ENCODE assay signal across 16 cellular contexts in the genomic region with DNA sequence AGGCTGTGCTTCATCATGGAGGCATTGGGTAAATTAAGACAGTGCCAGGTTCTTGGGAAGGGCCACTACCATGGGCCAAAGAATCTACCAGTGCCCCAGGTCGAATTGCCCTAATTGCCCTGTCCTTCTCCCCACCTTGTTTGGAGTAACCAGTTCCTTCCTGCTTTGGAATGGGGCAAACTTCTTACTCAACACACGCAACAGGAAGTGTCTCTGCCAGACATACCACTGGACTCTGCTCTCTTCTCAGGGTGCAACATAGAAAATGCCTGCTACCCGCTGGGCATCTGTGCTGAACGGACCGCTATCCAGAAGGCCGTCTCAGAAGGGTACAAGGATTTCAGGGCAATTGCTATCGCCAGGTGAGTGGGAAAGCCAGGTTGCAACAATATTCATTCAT. TPM values are rescaled to one million over a fixed set of nuclear protein-coding genes. Genes with fewer than 3 reads are reported as not detected.
DNase-seq lines count a peak whose midpoint lies in the region; ATAC-seq, FAIRE-seq and TF ChIP-seq lines count a peak whose summit lies in the region.
"Had no signal": no experiment of that assay in that cellular context is flagged by ENCODE, and none has a peak within 500 bp of the region (broad histone marks: within the 10 kb centered on the region; RNA-seq: fewer than 3 reads in every experiment).

No MANE protein-coding gene starts in this region.

- ATAC-seq in IMR-90 (ENCODE audit: low read depth): no peak
- no peak for ATAC-seq in HepG2
- ATAC-seq: psoas muscle, WTC11 had no signal

- H3K4me2 ChIP-seq in IMR-90 (ENCODE audit: low read depth, low read length) (no peak overlapping the region), HepG2 (ENCODE audit: low read depth, low read length) (no peak overlapping the region)

- peak overlapping the region; percentile 82 for H3K14ac ChIP-seq in IMR-90 (replicated peaks; ENCODE audit: low read depth, low read length)

- H4K20me1 ChIP-seq in IMR-90 (ENCODE audit: insufficient read depth, low read length) (no peaks in the 10 kb centered on the region), HepG2 (ENCODE audit: insufficient read depth, low read length) (no peaks in the 10 kb centered on the region)

- DNase-seq in IMR-90 (peak; percentile 10), SKM-1 (lab: John Stamatoyannopoulos, UW; ENCODE audit: unreplicated experiment) (peak; percentile 32), HepG2 (ENCODE audit: low spot score) (no peak), HUDEP-2 (lab: John Stamatoyannopoulos, UW; ENCODE audit: unreplicated experiment in 76 of 76) (no peak), NCI-H1092 (lab: John Stamatoyannopoulos, UW) (no peak), HK-2 (ENCODE audit: unreplicated experiment) (no peak), NCI-H1436 treated with DMSO at 0.1 percent for 48 hours (lab: John Stamatoyannopoulos, UW) (no peak)
- DNase-seq: dermis blood vessel endothelial cell, MM.1S, naive B cell, psoas muscle had no signal

- peak overlapping the region; percentile 95 for H4K91ac ChIP-seq in IMR-90 (ENCODE audit: insufficient read depth, low read depth, low read length)

- dilution Hi-C loops in IMR-90 (cut with HindIII; ENCODE audit: low sequenced_read_pairs, unreplicated experiment): no loop called here

- H3K79me2 ChIP-seq in ACC112 (ENCODE audit: control insufficient read depth, insufficient read depth, low read length, unreplicated experiment) (no peaks in the 10 kb centered on the region), HepG2 (ENCODE audit: insufficient read depth, low read length) (no peaks in the 10 kb centered on the region)

- H3K4me3 ChIP-seq in ACC112 (ENCODE audit: low read depth, low read length) (no peak overlapping the region), IMR-90 (ENCODE audit: insufficient read depth, low read depth, low read length) (no peak overlapping the region), HepG2 (replicated peaks in 1 of 3; ENCODE audit: insufficient read depth in 1 of 3, low read depth in 2 of 3, low read length in 3 of 3) (no peak overlapping the region)
- H3K4me3 ChIP-seq: ascending aorta, psoas muscle had no signal

- peak overlapping the region; percentile 76 to 80 for H4K8ac ChIP-seq in IMR-90 (ENCODE audit: low read depth in 2 of 2, low read length in 2 of 2)

- TF ChIP-seq POLR2A in IMR-90 (IDR thresholded peaks at IDR 0.05; ENCODE audit: low read depth, low read length): no peak
- no peak for TF ChIP-seq POLR2A in HepG2 (IDR thresholded peaks at IDR 0.05; ENCODE audit: insufficient read depth in 1 of 2, low read depth in 2 of 2, low read length in 2 of 2)

- H3K56ac ChIP-seq in IMR-90 (ENCODE audit: extremely low read depth, insufficient read depth, low read length): peak overlapping the region; percentile 57; the same call in 1 of the 2 replicates

- TF ChIP-seq RAD21 in IMR-90 (IDR thresholded peaks at IDR 0.05; ENCODE audit: low read length) (no peak), HepG2 (CRISPR knock-in tag; IDR thresholded peaks at IDR 0.05) (no peak)

- peak overlapping the region; percentile 98 for H2BK120ac ChIP-seq in IMR-90 (ENCODE audit: low read depth, low read length)

- H3K27me3 ChIP-seq in ACC112 (ENCODE audit: insufficient read depth, low read length): no peaks in the 10 kb centered on the region
- no peaks in the 10 kb centered on the region for H3K27me3 ChIP-seq in IMR-90 (ENCODE audit: control insufficient read depth, insufficient read depth, low read length)
- no peaks in the 10 kb centered on the region for H3K27me3 ChIP-seq in HepG2 (ENCODE audit: control insufficient read depth in 1 of 2, insufficient read depth in 2 of 2, low read length in 2 of 2)
- H3K27me3 ChIP-seq: ascending aorta had no signal

- peak overlapping the region; percentile 74; the same call in 1 of the 2 replicates for H3K23ac ChIP-seq in IMR-90 (ENCODE audit: low read depth, low read length)

- no peaks in the 10 kb centered on the region for H3K79me1 ChIP-seq in IMR-90 (ENCODE audit: low read depth in 1 of 2, low read length in 2 of 2)

- H3K9ac ChIP-seq in IMR-90 (ENCODE audit: low read depth, low read length) (no peak overlapping the region), HepG2 (ENCODE audit: insufficient read depth, low read depth, low read length) (no peak overlapping the region)

- H4K5ac ChIP-seq in IMR-90 (ENCODE audit: low read depth, low read length): peak overlapping the region; percentile 70; the same call in 1 of the 2 replicates

- peak overlapping the region; percentile 65 for H3K18ac ChIP-seq in IMR-90 (ENCODE audit: low read depth, low read length)

- FAIRE-seq in HepG2 (lab: Jason Lieb, UNC): no peak
- FAIRE-seq: A204.1, G401.6 had no signal

- H3K9me1 ChIP-seq in IMR-90 (ENCODE audit: insufficient read depth, low read length): peaks cover 24% of the 10 kb centered on the region

- WGBS in IMR-90 (ENCODE audit: extremely low coverage in 2 of 2, insufficient read length in 1 of 2), 2 experiments: 83% methylated on average over 1 of the region's 7 CpGs; no CpG with 5 or more reads in 1 of the 2 experiments
- 78% methylated on average over 7 of the region's 7 CpGs for WGBS in HepG2 (ENCODE audit: low lambda C conversion rate)

- CTCF ChIA-PET in IMR-90 (lab: Yijun Ruan, JAX) (no interaction called here), HepG2 (lab: Yijun Ruan, JAX; ENCODE audit: low intra/inter-chr PET ratio, low total read pairs) (no interaction called here)

- in situ Hi-C loops in IMR-90 (cut with MboI; ENCODE audit: low sequenced_read_pairs) (no loop called here), HepG2 (cut with HindIII; ENCODE audit: extremely low pct_ligation_motif_present, low pct_unique_long_range_greater_than_20kb) (no loop called here)

- H2AFZ ChIP-seq in ACC112 (ENCODE audit: low read length, unreplicated experiment): no peak overlapping the region
- H2AFZ ChIP-seq in IMR-90 (replicated peaks; ENCODE audit: low read length, poor library complexity): peak overlapping the region; percentile 5
- H2AFZ ChIP-seq in HepG2 (ENCODE audit: low read length): no peak overlapping the region

- peak overlapping the region; percentile 96 for H2BK20ac ChIP-seq in IMR-90 (ENCODE audit: low read depth, low read length)

- H3K4ac ChIP-seq in IMR-90 (ENCODE audit: low read depth, low read length): peak overlapping the region; percentile 96

- H3K27ac ChIP-seq in ACC112 (ENCODE audit: low read depth, low read length) (peak overlapping the region; percentile 94), IMR-90 (ENCODE audit: insufficient read depth, low read length) (peak overlapping the region; percentile 31; the same call in 1 of the 2 replicates), HepG2 (ENCODE audit: extremely low read length, insufficient read depth, low read length) (no peak overlapping the region)
- H3K27ac ChIP-seq: ascending aorta, psoas muscle had no signal

- BruUV-seq in IMR-90 (replicated peaks; lab: Mats Ljungman, UMichigan): no TSS peak
- no TSS peak for BruUV-seq in HepG2 (replicated peaks; lab: Mats Ljungman, UMichigan)

- no peaks in the 10 kb centered on the region for H3K9me3 ChIP-seq in IMR-90 (ENCODE audit: control insufficient read depth, insufficient read depth, low read length)
- H3K9me3 ChIP-seq in HepG2 (ENCODE audit: low read length): no peaks in the 10 kb centered on the region
- H3K9me3 ChIP-seq: ascending aorta, psoas muscle had no signal

- POLR2A ChIA-PET in IMR-90 (lab: Charles Lee; ENCODE audit: unreplicated experiment) (no interaction called here), HepG2 (lab: Yijun Ruan, JAX) (interaction anchor here (1.6 to 2.0 kb wide), 2 partner anchors 9 to 15 kb away, joined by 5 read pairs; no protein-coding TSS in a partner anchor)

- H2AK5ac ChIP-seq in IMR-90 (ENCODE audit: low read depth, low read length): peak overlapping the region; percentile 86

- no peak for TF ChIP-seq CTCF in IMR-90 (conservative IDR thresholded peaks at IDR 0.05; ENCODE audit: low read depth, low read length)
- TF ChIP-seq CTCF in HepG2 (CRISPR knock-in tag; IDR thresholded peaks at IDR 0.05): no peak

- intact Hi-C loops in IMR-90 (cut with micrococcal nuclease) (no loop called here), HepG2 (cut with micrococcal nuclease; ENCODE audit: unreplicated experiment) (no loop called here)

- H3K36me3 ChIP-seq in ACC112 (ENCODE audit: insufficient read depth, low read length) (no peaks in the 10 kb centered on the region), IMR-90 (ENCODE audit: control insufficient read depth, insufficient read depth, low read length) (no peaks in the 10 kb centered on the region), HepG2 (replicated peaks in 1 of 2; ENCODE audit: control insufficient read depth in 1 of 2, insufficient read depth in 2 of 2, low read length in 2 of 2) (no peaks in the 10 kb centered on the region)
- H3K36me3 ChIP-seq: ascending aorta had no signal

- H3K4me1 ChIP-seq in ACC112 (ENCODE audit: control insufficient read depth, insufficient read depth, low read length, unreplicated experiment): peaks cover 57% of the 10 kb centered on the region
- H3K4me1 ChIP-seq in IMR-90 (ENCODE audit: control insufficient read depth, insufficient read depth, low read length): peaks cover 22% of the 10 kb centered on the region
- H3K4me1 ChIP-seq in HepG2 (ENCODE audit: insufficient read depth, low read length): peaks cover 32% of the 10 kb centered on the region
- H3K4me1 ChIP-seq: ascending aorta, psoas muscle had no signal

- TF ChIP-seq EP300 in HepG2 (IDR thresholded peaks at IDR 0.05; ENCODE audit: low read depth in 2 of 2, low read length in 2 of 2): no peak
- no peak for TF ChIP-seq EP300 in HepG2 (CRISPR knock-in tag; IDR thresholded peaks at IDR 0.05; ENCODE audit: borderline replicate concordance)

- peak overlapping the region; percentile 75; the same call in 2 of the 3 replicates for H2BK15ac ChIP-seq in IMR-90 (ENCODE audit: low read depth, low read length)

- peak overlapping the region; percentile 98 for H2BK5ac ChIP-seq in IMR-90 (ENCODE audit: low read depth, low read length, poor library complexity, severe bottlenecking)

- peak overlapping the region; percentile 96 for H2AK9ac ChIP-seq in IMR-90 (replicated peaks; ENCODE audit: low read depth, low read length, poor library complexity)

RNA-seq across cellular contexts. Expression of gene CDA, which starts 15.8 kb away (rescaled TPM):
- 0.90 and 1.4 TPM in 2 replicates for total RNA-seq in IMR-90 (2012; rRNA removed)
- 9.4 and 10.7 TPM in 2 replicates for polyA plus RNA-seq in IMR-90 (2012; rRNA removed)
- 12.4 and 12.6 TPM in 2 replicates for polyA plus RNA-seq in IMR-90 (2012; cell fraction: cytosol; rRNA removed)
- polyA plus RNA-seq in IMR-90 (2012; cell fraction: nucleus; rRNA removed; ENCODE audit: low replicate concordance): 2.0 and 2.5 TPM in 2 replicates
- 0.66 and 0.72 TPM in 2 replicates for total RNA-seq in HepG2 (2016; rRNA removed; fragmentation: Illumina TruSeq; extraction: Trizol)
- 0.40 and 0.62 TPM in 2 replicates for total RNA-seq in HepG2 (2016; cell fraction: cytosol; rRNA removed; fragmentation: Illumina TruSeq; extraction: Trizol; ENCODE audit: low read depth)
- 0.26 and 0.98 TPM in 2 replicates for total RNA-seq in HepG2 (2016; cell fraction: insoluble cytoplasmic fraction; rRNA removed; fragmentation: Illumina TruSeq; extraction: Trizol)
- total RNA-seq in HepG2 (2016; cell fraction: membrane; rRNA removed; fragmentation: Illumina TruSeq; extraction: Trizol): 0.71 and 1.00 TPM in 2 replicates
- total RNA-seq in HepG2 (2016; cell fraction: nucleus; rRNA removed; fragmentation: Illumina TruSeq; extraction: Trizol): not detected in 2 replicates
- polyA plus RNA-seq in HepG2 (2011; rRNA removed): 2.1 and 5.2 TPM in 2 replicates
- 5.2 and 6.4 TPM in 2 replicates for polyA plus RNA-seq in HepG2 (2011; cell fraction: cytosol; rRNA removed)
- polyA plus RNA-seq in HepG2 (2011; cell fraction: nucleus; rRNA removed): 1.3 and 1.6 TPM in 2 replicates
- 4.3 and 8.5 TPM in 2 replicates for polyA plus RNA-seq in HepG2 (2012)
- 2.2 and 2.3 TPM in 2 replicates for polyA plus RNA-seq in HepG2 (2016; cell fraction: cytosol; fragmentation: Illumina TruSeq; extraction: Trizol; ENCODE audit: low read depth)
- 1.2 and 1.3 TPM in 2 replicates for polyA plus RNA-seq in HepG2 (2016; cell fraction: insoluble cytoplasmic fraction; fragmentation: Illumina TruSeq; extraction: Trizol; ENCODE audit: low read depth)
- 2.1 TPM in 2 replicates for polyA plus RNA-seq in HepG2 (2016; cell fraction: membrane; fragmentation: Illumina TruSeq; extraction: Trizol; ENCODE audit: low read depth)
- polyA plus RNA-seq in HepG2 (2016; cell fraction: nucleus; fragmentation: Illumina TruSeq; extraction: Trizol; ENCODE audit: insufficient read depth, low read depth): 0.87 and 0.89 TPM in 2 replicates
- polyA minus RNA-seq in HepG2 (2011; rRNA and poly(A)+ RNA removed; ENCODE audit: low replicate concordance): 2.3 and 70.1 TPM in 2 replicates
- polyA minus RNA-seq in HepG2 (2011; cell fraction: cytosol; rRNA and poly(A)+ RNA removed): 1.9 and 6.0 TPM in 2 replicates
- polyA minus RNA-seq in HepG2 (2011; cell fraction: nucleus; rRNA and poly(A)+ RNA removed): 0.64 TPM in 1 of 2 replicates, not detected in the other

RNA-seq across cellular contexts. Expression of gene PINK1, which starts 28.6 kb away (rescaled TPM):
- 52.9 and 55.3 TPM in 2 replicates for total RNA-seq in IMR-90 (2012; rRNA removed)
- 55.2 and 57.8 TPM in 2 replicates for polyA plus RNA-seq in IMR-90 (2012; rRNA removed)
- polyA plus RNA-seq in IMR-90 (2012; cell fraction: cytosol; rRNA removed): 44.7 and 69.0 TPM in 2 replicates
- polyA plus RNA-seq in IMR-90 (2012; cell fraction: nucleus; rRNA removed; ENCODE audit: low replicate concordance): 39.0 and 41.1 TPM in 2 replicates
- 13.1 and 15.3 TPM in 2 replicates for total RNA-seq in HepG2 (2016; rRNA removed; fragmentation: Illumina TruSeq; extraction: Trizol)
- total RNA-seq in HepG2 (2016; cell fraction: cytosol; rRNA removed; fragmentation: Illumina TruSeq; extraction: Trizol; ENCODE audit: low read depth): 5.6 and 6.1 TPM in 2 replicates
- 13.5 and 15.3 TPM in 2 replicates for total RNA-seq in HepG2 (2016; cell fraction: insoluble cytoplasmic fraction; rRNA removed; fragmentation: Illumina TruSeq; extraction: Trizol)
- total RNA-seq in HepG2 (2016; cell fraction: membrane; rRNA removed; fragmentation: Illumina TruSeq; extraction: Trizol): 11.1 and 11.3 TPM in 2 replicates
- total RNA-seq in HepG2 (2016; cell fraction: nucleus; rRNA removed; fragmentation: Illumina TruSeq; extraction: Trizol): 6.6 and 7.9 TPM in 2 replicates
- polyA plus RNA-seq in HepG2 (2011; rRNA removed): 16.1 and 22.2 TPM in 2 replicates
- polyA plus RNA-seq in HepG2 (2011; cell fraction: cytosol; rRNA removed): 18.4 and 20.0 TPM in 2 replicates
- polyA plus RNA-seq in HepG2 (2011; cell fraction: nucleus; rRNA removed): 9.4 and 14.0 TPM in 2 replicates
- 16.1 and 27.7 TPM in 2 replicates for polyA plus RNA-seq in HepG2 (2012)
- 5.1 and 5.5 TPM in 2 replicates for polyA plus RNA-seq in HepG2 (2016; cell fraction: cytosol; fragmentation: Illumina TruSeq; extraction: Trizol; ENCODE audit: low read depth)
- 11.4 and 13.0 TPM in 2 replicates for polyA plus RNA-seq in HepG2 (2016; cell fraction: insoluble cytoplasmic fraction; fragmentation: Illumina TruSeq; extraction: Trizol; ENCODE audit: low read depth)
- 6.7 and 7.8 TPM in 2 replicates for polyA plus RNA-seq in HepG2 (2016; cell fraction: membrane; fragmentation: Illumina TruSeq; extraction: Trizol; ENCODE audit: low read depth)
- 7.1 and 7.2 TPM in 2 replicates for polyA plus RNA-seq in HepG2 (2016; cell fraction: nucleus; fragmentation: Illumina TruSeq; extraction: Trizol; ENCODE audit: insufficient read depth, low read depth)
- polyA minus RNA-seq in HepG2 (2011; rRNA and poly(A)+ RNA removed; ENCODE audit: low replicate concordance): 18.7 and 37.0 TPM in 2 replicates
- polyA minus RNA-seq in HepG2 (2011; cell fraction: cytosol; rRNA and poly(A)+ RNA removed): 6.9 and 10.6 TPM in 2 replicates
- 5.0 and 6.5 TPM in 2 replicates for polyA minus RNA-seq in HepG2 (2011; cell fraction: nucleus; rRNA and poly(A)+ RNA removed)

RNA-seq across cellular contexts. Expression of gene FAM43B, which starts 52.3 kb away (rescaled TPM):
- total RNA-seq in IMR-90 (2012; rRNA removed): not detected in 2 replicates
- polyA plus RNA-seq in IMR-90 (2012; rRNA removed): 0.05 and 0.09 TPM in 2 replicates
- 0.06 and 0.11 TPM in 2 replicates for polyA plus RNA-seq in IMR-90 (2012; cell fraction: cytosol; rRNA removed)
- 0.02 and 0.08 TPM in 2 replicates for polyA plus RNA-seq in IMR-90 (2012; cell fraction: nucleus; rRNA removed; ENCODE audit: low replicate concordance)
- total RNA-seq in HepG2 (2016; rRNA removed; fragmentation: Illumina TruSeq; extraction: Trizol): 3.2 and 3.7 TPM in 2 replicates
- total RNA-seq in HepG2 (2016; cell fraction: cytosol; rRNA removed; fragmentation: Illumina TruSeq; extraction: Trizol; ENCODE audit: low read depth): 1.1 TPM in 2 replicates
- total RNA-seq in HepG2 (2016; cell fraction: insoluble cytoplasmic fraction; rRNA removed; fragmentation: Illumina TruSeq; extraction: Trizol): 2.7 and 3.7 TPM in 2 replicates
- total RNA-seq in HepG2 (2016; cell fraction: membrane; rRNA removed; fragmentation: Illumina TruSeq; extraction: Trizol): 2.0 and 2.1 TPM in 2 replicates
- 2.1 and 2.2 TPM in 2 replicates for total RNA-seq in HepG2 (2016; cell fraction: nucleus; rRNA removed; fragmentation: Illumina TruSeq; extraction: Trizol)
- polyA plus RNA-seq in HepG2 (2011; rRNA removed): 0.63 and 0.80 TPM in 2 replicates
- polyA plus RNA-seq in HepG2 (2011; cell fraction: cytosol; rRNA removed): 0.45 and 0.85 TPM in 2 replicates
- 2.0 and 2.2 TPM in 2 replicates for polyA plus RNA-seq in HepG2 (2011; cell fraction: nucleus; rRNA removed)
- 1.4 and 1.7 TPM in 2 replicates for polyA plus RNA-seq in HepG2 (2012)
- polyA plus RNA-seq in HepG2 (2016; cell fraction: cytosol; fragmentation: Illumina TruSeq; extraction: Trizol; ENCODE audit: low read depth): 0.42 and 0.66 TPM in 2 replicates
- 4.4 and 6.4 TPM in 2 replicates for polyA plus RNA-seq in HepG2 (2016; cell fraction: insoluble cytoplasmic fraction; fragmentation: Illumina TruSeq; extraction: Trizol; ENCODE audit: low read depth)
- polyA plus RNA-seq in HepG2 (2016; cell fraction: membrane; fragmentation: Illumina TruSeq; extraction: Trizol; ENCODE audit: low read depth): 1.0 and 1.4 TPM in 2 replicates
- 4.9 and 5.8 TPM in 2 replicates for polyA plus RNA-seq in HepG2 (2016; cell fraction: nucleus; fragmentation: Illumina TruSeq; extraction: Trizol; ENCODE audit: insufficient read depth, low read depth)
- polyA minus RNA-seq in HepG2 (2011; rRNA and poly(A)+ RNA removed; ENCODE audit: low replicate concordance): 2.0 TPM in 1 of 2 replicates, not detected in the other
- 1.8 and 2.3 TPM in 2 replicates for polyA minus RNA-seq in HepG2 (2011; cell fraction: cytosol; rRNA and poly(A)+ RNA removed)
- polyA minus RNA-seq in HepG2 (2011; cell fraction: nucleus; rRNA and poly(A)+ RNA removed): 1.4 and 2.2 TPM in 2 replicates
- total RNA-seq: dermis blood vessel endothelial cell had no signal

RNA-seq across cellular contexts. Expression of gene DDOST, which starts 56.5 kb away (rescaled TPM):
- total RNA-seq in IMR-90 (2012; rRNA removed) (155 and 179 TPM in 2 replicates), HepG2 (2016; rRNA removed; fragmentation: Illumina TruSeq; extraction: Trizol) (167 and 335 TPM in 2 replicates)
- polyA plus RNA-seq in IMR-90 (2012; rRNA removed) (414 and 477 TPM in 2 replicates), HepG2 (2011; rRNA removed) (485 and 494 TPM in 2 replicates)
- polyA plus RNA-seq in IMR-90 (2012; cell fraction: cytosol; rRNA removed): 234 and 424 TPM in 2 replicates
- 92.6 and 119 TPM in 2 replicates for polyA plus RNA-seq in IMR-90 (2012; cell fraction: nucleus; rRNA removed; ENCODE audit: low replicate concordance)
- total RNA-seq in HepG2 (2016; cell fraction: cytosol; rRNA removed; fragmentation: Illumina TruSeq; extraction: Trizol; ENCODE audit: low read depth): 55.5 and 58.3 TPM in 2 replicates
- total RNA-seq in HepG2 (2016; cell fraction: insoluble cytoplasmic fraction; rRNA removed; fragmentation: Illumina TruSeq; extraction: Trizol): 152 and 344 TPM in 2 replicates
- total RNA-seq in HepG2 (2016; cell fraction: membrane; rRNA removed; fragmentation: Illumina TruSeq; extraction: Trizol): 109 and 116 TPM in 2 replicates
- 220 and 261 TPM in 2 replicates for total RNA-seq in HepG2 (2016; cell fraction: nucleus; rRNA removed; fragmentation: Illumina TruSeq; extraction: Trizol)
- 512 and 565 TPM in 2 replicates for polyA plus RNA-seq in HepG2 (2011; cell fraction: cytosol; rRNA removed)
- polyA plus RNA-seq in HepG2 (2011; cell fraction: nucleus; rRNA removed): 123 and 124 TPM in 2 replicates
- polyA plus RNA-seq in HepG2 (2012): 190 and 241 TPM in 2 replicates
- polyA plus RNA-seq in HepG2 (2016; cell fraction: cytosol; fragmentation: Illumina TruSeq; extraction: Trizol; ENCODE audit: low read depth): 62.9 and 71.0 TPM in 2 replicates
- 137 and 148 TPM in 2 replicates for polyA plus RNA-seq in HepG2 (2016; cell fraction: insoluble cytoplasmic fraction; fragmentation: Illumina TruSeq; extraction: Trizol; ENCODE audit: low read depth)
- 92.2 and 98.9 TPM in 2 replicates for polyA plus RNA-seq in HepG2 (2016; cell fraction: membrane; fragmentation: Illumina TruSeq; extraction: Trizol; ENCODE audit: low read depth)
- polyA plus RNA-seq in HepG2 (2016; cell fraction: nucleus; fragmentation: Illumina TruSeq; extraction: Trizol; ENCODE audit: insufficient read depth, low read depth): 331 and 354 TPM in 2 replicates
- 116 and 435 TPM in 2 replicates for polyA minus RNA-seq in HepG2 (2011; rRNA and poly(A)+ RNA removed; ENCODE audit: low replicate concordance)
- polyA minus RNA-seq in HepG2 (2011; cell fraction: cytosol; rRNA and poly(A)+ RNA removed): 152 TPM in 2 replicates
- 85.1 and 101 TPM in 2 replicates for polyA minus RNA-seq in HepG2 (2011; cell fraction: nucleus; rRNA and poly(A)+ RNA removed)

Comparison
In these comparisons a context has a peak if more than half of its experiments do, and no peak if none do; other contexts are left out.
1. DNase-seq: peak in IMR-90 (single experiment) and SKM-1 (single experiment); none in HepG2 (single experiment), HUDEP-2 (0 of 76), NCI-H1092 (single experiment), HK-2 (single experiment) and NCI-H1436 treated with DMSO at 0.1 percent for 48 hours (single experiment).